Comparison of ENCODE assay signal across 8 cellular contexts in the genomic region with DNA sequence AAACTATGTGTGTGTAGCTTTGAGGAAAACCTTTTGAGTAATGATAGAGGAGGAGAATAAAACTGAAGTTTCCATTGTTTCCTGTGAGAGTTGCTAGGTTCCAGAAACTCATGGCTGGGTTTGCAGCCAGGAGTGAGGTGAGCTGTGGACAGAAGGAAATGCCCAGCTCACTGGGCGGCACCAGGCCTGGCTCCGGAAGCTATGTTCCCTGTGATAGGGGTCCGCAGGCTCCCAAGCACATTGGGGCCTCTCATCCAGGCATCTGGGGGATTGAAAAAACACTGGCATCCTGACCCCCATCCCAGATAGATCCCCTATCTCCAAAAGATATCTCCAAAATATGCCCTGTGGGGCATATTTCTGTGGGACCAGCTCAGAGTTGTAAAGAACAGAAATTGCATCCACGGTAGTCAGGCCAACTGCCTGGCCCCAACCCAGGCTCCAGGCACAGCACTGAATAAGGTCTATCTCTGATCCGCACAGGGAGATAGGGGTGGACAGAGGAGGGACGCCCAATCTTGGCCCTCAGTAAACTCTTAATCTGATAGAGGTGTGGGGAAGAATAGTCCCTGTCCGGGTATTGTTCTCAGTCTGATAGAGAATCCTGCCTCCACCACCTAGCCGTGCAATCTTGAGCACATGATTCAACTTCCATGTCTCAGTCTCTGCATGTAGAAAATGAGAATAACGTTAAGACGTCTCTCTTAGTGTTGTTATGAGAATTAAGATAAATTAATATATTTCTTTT. TPM values are rescaled to one million over a fixed set of nuclear protein-coding genes. Genes with fewer than 3 reads are reported as not detected.
DNase-seq lines count a peak whose midpoint lies in the region; TF ChIP-seq lines count a peak whose summit lies in the region.

No MANE protein-coding gene starts in this region.

- H3K4me3 Mint-ChIP-seq in CD8-positive, alpha-beta memory T cell, result peak overlapping the region in 6 of 7 donors; percentile 47 to 86 (median 72)
- peak overlapping the region; percentile 49 for H3K4me3 Mint-ChIP-seq in activated CD4-positive, alpha-beta memory T cell treated with anti-CD3 and anti-CD28 coated beads, Interleukin-2, amount 10 ng/mL, durations not matched to agents 7 days and 5 days
- peak overlapping the region; percentile 75 for H3K4me3 Mint-ChIP-seq in progenitor cell of endocrine pancreas (ENCODE audit: low read depth)

- H3K4me1 Mint-ChIP-seq in CD8-positive, alpha-beta memory T cell, result peaks cover 6 to 20% (median 8%) of the 10 kb centered on the region in 3 donors
- H3K4me1 Mint-ChIP-seq in activated CD4-positive, alpha-beta memory T cell treated with anti-CD3 and anti-CD28 coated beads, Interleukin-2, amount 10 ng/mL, durations not matched to agents 7 days and 5 days, result peaks cover 6% of the 10 kb centered on the region
- H3K4me1 Mint-ChIP-seq in progenitor cell of endocrine pancreas (ENCODE audit: low read depth), result peaks cover 48% of the 10 kb centered on the region

- H3K36me3 Mint-ChIP-seq in CD8-positive, alpha-beta memory T cell, result peaks cover 0 to 4% (median 0%) of the 10 kb centered on the region in 3 donors
- H3K36me3 Mint-ChIP-seq in activated CD4-positive, alpha-beta memory T cell treated with anti-CD3 and anti-CD28 coated beads, Interleukin-2, amount 10 ng/mL, durations not matched to agents 7 days and 5 days (ENCODE audit: low read depth), result no peaks in the 10 kb centered on the region
- peaks cover 2% of the 10 kb centered on the region for H3K36me3 Mint-ChIP-seq in progenitor cell of endocrine pancreas (ENCODE audit: insufficient read depth)

- no peak for DNase-seq in CD8-positive, alpha-beta memory T cell
- no peak for DNase-seq in activated CD4-positive, alpha-beta memory T cell treated with anti-CD3 and anti-CD28 coated beads, Interleukin-2, amount 10 ng/mL, durations not matched to agents 7 days and 5 days
- DNase-seq in fibroblast of the aortic adventitia (ENCODE audit: low read depth) (peak; percentile 62), progenitor cell of endocrine pancreas (ENCODE audit: low spot score, unreplicated experiment) (no peak), SKM-1 treated with dmso at 0.1 percent for 144 hours (lab: John Stamatoyannopoulos, UW; ENCODE audit: unreplicated experiment) (no peak), GM03348 (ENCODE audit: low spot score) (no peak), KBM-7 (no peak), DMS 273 (lab: John Stamatoyannopoulos, UW; ENCODE audit: unreplicated experiment) (no peak)

- H3K9me3 Mint-ChIP-seq in CD8-positive, alpha-beta memory T cell, result peaks cover 0 to 4% (median 0%) of the 10 kb centered on the region in 5 donors
- no peaks in the 10 kb centered on the region for H3K9me3 Mint-ChIP-seq in activated CD4-positive, alpha-beta memory T cell treated with anti-CD3 and anti-CD28 coated beads, Interleukin-2, amount 10 ng/mL, durations not matched to agents 7 days and 5 days
- H3K9me3 Mint-ChIP-seq in progenitor cell of endocrine pancreas (ENCODE audit: low read depth), result no peaks in the 10 kb centered on the region

- CTCF ChIA-PET in CD8-positive, alpha-beta memory T cell (lab: Charles Lee), result interaction anchor here (1.2 kb wide), 1 partner anchor 25 kb away, joined by 3 read pairs; no protein-coding TSS in a partner anchor
- CTCF ChIA-PET in activated CD4-positive, alpha-beta memory T cell treated with anti-CD3 and anti-CD28 coated beads, Interleukin-2, amount 10 ng/mL, durations not matched to agents 7 days and 5 days (lab: Charles Lee), result no interaction called here

- peak overlapping the region in 1 of 8 donors; percentile 11 for H3K27ac Mint-ChIP-seq in CD8-positive, alpha-beta memory T cell
- no peak overlapping the region for H3K27ac Mint-ChIP-seq in activated CD4-positive, alpha-beta memory T cell treated with anti-CD3 and anti-CD28 coated beads, Interleukin-2, amount 10 ng/mL, durations not matched to agents 7 days and 5 days
- peak overlapping the region; percentile 78 for H3K27ac Mint-ChIP-seq in progenitor cell of endocrine pancreas

- H3K27me3 Mint-ChIP-seq in CD8-positive, alpha-beta memory T cell, result peaks cover 4 to 26% of the 10 kb centered on the region in 2 donors
- peaks cover 38% of the 10 kb centered on the region for H3K27me3 Mint-ChIP-seq in activated CD4-positive, alpha-beta memory T cell treated with anti-CD3 and anti-CD28 coated beads, Interleukin-2, amount 10 ng/mL, durations not matched to agents 7 days and 5 days
- no peaks in the 10 kb centered on the region for H3K27me3 Mint-ChIP-seq in progenitor cell of endocrine pancreas

- no peaks in the 10 kb centered on the region for H3K9me3 ChIP-seq in CD8-positive, alpha-beta memory T cell (ENCODE audit: low read length)

- H3K36me3 ChIP-seq in CD8-positive, alpha-beta memory T cell (ENCODE audit: insufficient read depth, low read length), result no peaks in the 10 kb centered on the region

- in situ Hi-C loops in KBM-7 (cut with MboI; ENCODE audit: low pct_unique_long_range_greater_than_20kb, low sequenced_read_pairs), result no loop called here

- POLR2A ChIA-PET in CD8-positive, alpha-beta memory T cell (lab: Charles Lee), result interaction anchor here (0.9 kb wide), 1 partner anchor 10 kb away, joined by 3 read pairs; no protein-coding TSS in a partner anchor
- POLR2A ChIA-PET in activated CD4-positive, alpha-beta memory T cell treated with anti-CD3 and anti-CD28 coated beads, Interleukin-2, amount 10 ng/mL, durations not matched to agents 7 days and 5 days (lab: Charles Lee), result no interaction called here

- H3K27ac ChIP-seq in CD8-positive, alpha-beta memory T cell (ENCODE audit: low read depth, low read length), result no peak overlapping the region

- TF ChIP-seq CTCF in fibroblast of the aortic adventitia (IDR thresholded peaks at IDR 0.05; ENCODE audit: insufficient read depth, low read length), result no peak
- TF ChIP-seq CTCF in progenitor cell of endocrine pancreas (IDR thresholded peaks at IDR 0.05; ENCODE audit: unreplicated experiment), result no peak

- peaks cover 12% of the 10 kb centered on the region for H3K4me1 ChIP-seq in CD8-positive, alpha-beta memory T cell (ENCODE audit: insufficient read depth, low read length)

- no peaks in the 10 kb centered on the region for H3K27me3 ChIP-seq in CD8-positive, alpha-beta memory T cell (ENCODE audit: insufficient read depth, low read length, poor library complexity, severe bottlenecking)

- no peak overlapping the region for H3K4me3 ChIP-seq in CD8-positive, alpha-beta memory T cell (ENCODE audit: low read length)
- H3K4me3 ChIP-seq in fibroblast of the aortic adventitia (ENCODE audit: low read depth, low read length), result no peak overlapping the region

RNA-seq across cellular contexts. Expression of gene HSPG2, which starts 1.9 kb away (rescaled TPM):
- total RNA-seq in CD8-positive, alpha-beta memory T cell, result under 1 TPM; 0.24 to 0.72 TPM
- not detected for polyA plus RNA-seq in CD8-positive, alpha-beta memory T cell
- 1 to 10 TPM; 1.0 to 1.2 TPM for total RNA-seq in activated CD4-positive, alpha-beta memory T cell treated with anti-CD3 and anti-CD28 coated beads, Interleukin-2, amount 10 ng/mL, durations not matched to agents 7 days and 5 days
- total RNA-seq in fibroblast of the aortic adventitia (ENCODE audit: low replicate concordance) (164 and 367 TPM in 2 replicates), progenitor cell of endocrine pancreas (656 and 657 TPM in 2 replicates)

RNA-seq across cellular contexts. Expression of gene CELA3B, which starts 37.9 kb away (rescaled TPM):
- total RNA-seq in CD8-positive, alpha-beta memory T cell, result not detected
- not detected for polyA plus RNA-seq in CD8-positive, alpha-beta memory T cell
- total RNA-seq in activated CD4-positive, alpha-beta memory T cell treated with anti-CD3 and anti-CD28 coated beads, Interleukin-2, amount 10 ng/mL, durations not matched to agents 7 days and 5 days, result not detected
- total RNA-seq in fibroblast of the aortic adventitia (ENCODE audit: low replicate concordance) (not detected in 2 replicates), progenitor cell of endocrine pancreas (0.58 TPM in 1 of 2 replicates, not detected in the other)

Comparison
In these comparisons a context has a peak if more than half of its experiments do, and no peak if none do; other contexts are left out.
1. RNA of gene HSPG2, which starts 1.9 kb away (total RNA-seq): 656 to 657 TPM in progenitor cell of endocrine pancreas and 164 to 367 TPM in fibroblast of the aortic adventitia; 1.0 to 1.2 TPM in activated CD4-positive, alpha-beta memory T cell treated with anti-CD3 and anti-CD28 coated beads, Interleukin-2, amount 10 ng/mL, durations not matched to agents 7 days and 5 days and 0.24 to 0.72 TPM in CD8-positive, alpha-beta memory T cell; every median in the first group is over 10 times any median in the second.
2. Peak in every context shown above with its lines, with median percentiles within 50 percentile points of each other: H3K4me3 Mint-ChIP-seq.